16 cellular contexts compared by ENCODE assay signal in genomic region chr19:55812449-55812848, GRCh38.
A peak's percentile ranks its signal among the peaks of the same experiment; 100 is the strongest.
DNase-seq lines count a peak whose midpoint lies in the region; TF ChIP-seq lines count a peak whose summit lies in the region.
"Had no signal": no experiment of that assay in that cellular context is flagged by ENCODE, and none has a peak within 500 bp of the region (broad histone marks: within the 10 kb centered on the region; RNA-seq: fewer than 3 reads in every experiment).

No MANE protein-coding gene starts in this region.

- H3K27me3 ChIP-seq in SU-DHL-6 (ENCODE audit: low read length) = no peaks in the 10 kb centered on the region
- H3K27me3 ChIP-seq: BLaER1 treated with 17β-estradiol and CSF1 and Interleukin-3, amounts not matched to agents 10 nM and 100 nM had no signal

- no peak overlapping the region for H3K4me3 ChIP-seq in SU-DHL-6 (ENCODE audit: insufficient read depth, low read length, poor library complexity, severe bottlenecking)
- H3K4me3 ChIP-seq: A549; BLaER1 treated with 17β-estradiol and CSF1 and Interleukin-3, amounts not matched to agents 10 nM and 100 nM had no signal

- peaks cover 25% of the 10 kb centered on the region for H3K36me3 ChIP-seq in SU-DHL-6 (ENCODE audit: low read length)
- H3K36me3 ChIP-seq: BLaER1 treated with 17β-estradiol and CSF1 and Interleukin-3, amounts not matched to agents 10 nM and 100 nM had no signal

- peak overlapping the region; percentile 1 for H3K4me2 ChIP-seq in SU-DHL-6 (ENCODE audit: low read depth, low read length, poor library complexity, severe bottlenecking)
- H3K4me2 ChIP-seq: A549; BLaER1 treated with 17β-estradiol and CSF1 and Interleukin-3, amounts not matched to agents 10 nM and 100 nM had no signal

- H3K79me2 ChIP-seq in SU-DHL-6 (ENCODE audit: insufficient read depth, low read length) = peaks cover 96% of the 10 kb centered on the region

- DNase-seq in NOMO-1 treated with DMSO at 0.1 percent for 48 hours (lab: John Stamatoyannopoulos, UW; ENCODE audit: unreplicated experiment) = peak; percentile 2
- DNase-seq in NOMO-1 treated with dmso at 0.1 percent for 144 hours (lab: John Stamatoyannopoulos, UW; ENCODE audit: unreplicated experiment) = no peak
- no peak for DNase-seq in HCEC 1CT
- no peak for DNase-seq in HPDE6-E6E7 (ENCODE audit: extremely low spot score)
- DNase-seq: AML-193; Caco-2; Calu3; CD4-positive, alpha-beta T cell; CD8-positive, alpha-beta T cell; DMS79 treated with DMSO at 0.1 percent for 48 hours; GF-D8 had no signal

- H2AFZ ChIP-seq in SU-DHL-6 (ENCODE audit: low read depth, low read length, severe bottlenecking) = no peak overlapping the region

- H3F3A ChIP-seq in SU-DHL-6 (ENCODE audit: insufficient read depth) = no peaks in the 10 kb centered on the region

- no peaks in the 10 kb centered on the region for H4K20me1 ChIP-seq in SU-DHL-6 (ENCODE audit: low read depth, low read length)
- H4K20me1 ChIP-seq: BLaER1 treated with 17β-estradiol and CSF1 and Interleukin-3, amounts not matched to agents 10 nM and 100 nM had no signal

- no peaks in the 10 kb centered on the region for H3K9me2 ChIP-seq in SU-DHL-6 (replicated peaks; ENCODE audit: insufficient read depth, low read length)

- 0 out of 2 replicates have a peak overlapping the region, but pooled peaks have one; percentile 9 for H3K27ac ChIP-seq in SU-DHL-6 (ENCODE audit: low read depth, low read length)
- H3K27ac ChIP-seq: 22Rv1; A549; BLaER1 treated with 17β-estradiol and CSF1 and Interleukin-3, amounts not matched to agents 10 nM and 100 nM; C4-2B had no signal

- H3K9me3 ChIP-seq in SU-DHL-6 (ENCODE audit: insufficient read depth, low read length) = no peaks in the 10 kb centered on the region

- no peak overlapping the region for H3K9ac ChIP-seq in SU-DHL-6 (ENCODE audit: low read length)
- H3K9ac ChIP-seq: BLaER1 treated with 17β-estradiol and CSF1 and Interleukin-3, amounts not matched to agents 10 nM and 100 nM had no signal

- no peak for TF ChIP-seq CTCF in SU-DHL-6 (IDR thresholded peaks at IDR 0.05; ENCODE audit: insufficient read depth, low read length, poor library complexity, severe bottlenecking)
